In the genomic region with DNA sequence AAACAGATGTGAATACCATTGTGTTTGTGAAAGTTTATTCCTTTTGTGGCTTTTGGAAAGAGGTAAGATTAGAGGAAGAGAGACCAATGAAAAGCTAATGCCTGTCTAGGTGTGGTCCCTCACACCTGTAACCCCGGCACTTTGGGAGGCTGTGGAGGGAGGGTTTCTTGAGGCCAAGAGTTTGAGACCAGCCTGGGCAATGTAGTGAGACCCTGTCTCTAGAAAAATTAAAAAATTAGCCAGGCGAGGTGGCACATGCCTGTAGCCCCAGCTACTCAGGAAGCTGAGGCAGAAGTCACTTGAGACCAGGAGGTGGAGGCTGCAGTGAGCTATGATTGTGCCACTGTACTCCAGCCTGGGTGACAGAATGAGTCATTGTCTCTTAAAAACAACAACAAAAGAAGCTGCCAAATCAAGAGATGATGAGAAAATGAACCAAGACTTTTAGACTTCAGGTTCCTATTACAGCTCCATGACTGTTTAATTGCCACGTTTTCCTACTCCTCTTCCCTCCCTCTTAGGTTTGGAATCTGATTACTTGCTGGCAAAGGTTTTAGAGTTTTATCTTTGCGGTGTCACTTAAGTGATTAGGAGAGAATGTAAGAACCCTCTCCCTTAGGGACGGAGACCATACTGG, we compare ENCODE assay signal across 1 cellular context.
TF ChIP-seq lines count a peak whose summit lies in the region.

No MANE protein-coding gene starts in this region.

TF ChIP-seq in HEK293, 187 proteins besides CTCF, POLR2A, EP300 and RAD21 (continued from another document):
- TF ChIP-seq ZNF133 (tag by site-specific recombination; IDR thresholded peaks at IDR 0.05) (no peak), ZNF175 (tag by site-specific recombination; IDR thresholded peaks at IDR 0.05) (no peak), INSM2 (tag by site-specific recombination; IDR thresholded peaks at IDR 0.05) (0 out of 2 replicates have a peak, but pooled peaks have one; percentile 23)
